ENCODE assay signal across 9 cellular contexts in the genomic region with DNA sequence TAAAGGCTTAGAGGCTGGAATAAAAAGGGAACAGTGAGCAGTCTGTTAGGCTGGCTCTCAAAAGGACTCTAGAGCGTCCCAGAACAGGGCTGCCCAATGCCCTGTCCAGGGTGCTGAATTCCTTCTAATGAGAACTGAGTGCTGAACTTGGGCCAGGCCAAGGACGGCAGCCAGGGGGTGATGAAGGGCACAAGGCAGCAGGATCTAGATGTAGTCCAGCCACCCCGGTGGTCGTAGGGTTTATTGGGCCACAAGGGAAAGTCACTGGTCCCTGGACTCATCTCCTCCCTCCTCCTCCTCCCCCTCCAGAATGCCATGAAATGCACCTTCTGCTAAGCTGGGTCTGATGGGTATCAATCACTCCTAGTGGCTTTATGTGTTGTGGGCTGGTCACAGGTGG. TPM values are rescaled to one million over a fixed set of nuclear protein-coding genes. Genes with fewer than 3 reads are reported as not detected.
DNase-seq lines count a peak whose midpoint lies in the region; ATAC-seq, FAIRE-seq and TF ChIP-seq lines count a peak whose summit lies in the region.
"Had no signal": no experiment of that assay in that cellular context is flagged by ENCODE, and none has a peak within 500 bp of the region (broad histone marks: within the 10 kb centered on the region; RNA-seq: fewer than 3 reads in every experiment).

No MANE protein-coding gene starts in this region.

- H3K27ac ChIP-seq in breast epithelium (no peak overlapping the region), SJSA1 (no peak overlapping the region), GM12878 (ENCODE audit: control insufficient read depth, insufficient read depth) (no peak overlapping the region)

- H3K27me3 ChIP-seq in breast epithelium (no peaks in the 10 kb centered on the region), SJSA1 (replicated peaks) (0 out of 2 replicates have a peak, but pooled peaks cover 3% of the 10 kb centered on the region), GM12878 (replicated peaks in 1 of 2; ENCODE audit: control insufficient read depth in 2 of 2, insufficient read depth in 2 of 2, low read length in 1 of 2) (peaks cover 0 to under 1% of the 10 kb centered on the region in 2 experiments; a peak in 3 of 4 replicates)

- no peaks in the 10 kb centered on the region for H3K9me3 ChIP-seq in breast epithelium
- no peaks in the 10 kb centered on the region for H3K9me3 ChIP-seq in SJSA1 (replicated peaks)
- no peaks in the 10 kb centered on the region for H3K9me3 ChIP-seq in GM12878 (replicated peaks; ENCODE audit: control insufficient read depth, insufficient read depth, low read length)

- intact Hi-C loops in MCF 10A (cut with micrococcal nuclease), result no loop called here
- intact Hi-C loops in breast epithelium (cut with DNase I; ENCODE audit: low total_unique reads), result no loop called here
- intact Hi-C loops in GM12878 (cut with micrococcal nuclease; ENCODE audit: unreplicated experiment), result no loop called here

- no peak overlapping the region for H3K4me3 Mint-ChIP-seq in MCF 10A (ENCODE audit: unreplicated experiment)

- no peak for TF ChIP-seq EP300 in GM12878 (IDR thresholded peaks at IDR 0.05; ENCODE audit: borderline replicate concordance in 1 of 2, control insufficient read depth in 1 of 2, low read depth in 2 of 2, low read length in 2 of 2)

- DNase-seq in MCF 10A (ENCODE audit: unreplicated experiment), result peak; percentile 86
- no peak for DNase-seq in breast epithelium (ENCODE audit: low spot score in 2 of 2)
- DNase-seq in SJSA1 (ENCODE audit: low read depth in 1 of 2, low spot score in 2 of 2), result peak; percentile 44 to 75
- DNase-seq in GM12878 (ENCODE audit: low read depth, low spot score), result no peak
- DNase-seq in iris pigment epithelial cell (ENCODE audit: low read depth), result peak; percentile 72
- DNase-seq in stimulated activated CD4-positive, alpha-beta T cell treated with anti-CD3 and anti-CD28 coated beads, TNF-alpha, amount 100 ng/mL, for 48 hours (ENCODE audit: low read depth in 3 of 3), result peak in 2 of 3 donors; percentile 26 to 45
- no peak for DNase-seq in cortex of kidney (lab: John Stamatoyannopoulos, UW)

- peaks cover 22% of the 10 kb centered on the region for H3K27me3 Mint-ChIP-seq in MCF 10A (ENCODE audit: insufficient read depth, unreplicated experiment)

- H3K4me2 ChIP-seq in GM12878 (ENCODE audit: control insufficient read depth, insufficient read depth), result no peak overlapping the region

- BruUV-seq in MCF 10A (replicated peaks; lab: Mats Ljungman, UMichigan) (no TSS peak), GM12878 (replicated peaks; lab: Mats Ljungman, UMichigan) (no TSS peak)

- no peaks in the 10 kb centered on the region for H3K36me3 ChIP-seq in breast epithelium
- H3K36me3 ChIP-seq in SJSA1, result no peaks in the 10 kb centered on the region
- H3K36me3 ChIP-seq in GM12878 (ENCODE audit: control insufficient read depth in 2 of 2, insufficient read depth in 2 of 2, low read length in 1 of 2), result no peaks in the 10 kb centered on the region

- no peaks in the 10 kb centered on the region for H3K9me3 Mint-ChIP-seq in MCF 10A (ENCODE audit: unreplicated experiment)

- 7% methylated on average over 4 of the region's 4 CpGs for WGBS in GM12878 (ENCODE audit: insufficient coverage, insufficient replicate concordance, low lambda C conversion rate, missing lambda C conversion rate)

- H3K4me3 ChIP-seq in breast epithelium (no peak overlapping the region), SJSA1 (no peak overlapping the region), GM12878 (no peak overlapping the region)

- H3K9ac ChIP-seq in GM12878 (ENCODE audit: control insufficient read depth, insufficient read depth, low read length), result no peak overlapping the region

- no peak overlapping the region for H3K27ac Mint-ChIP-seq in MCF 10A (ENCODE audit: low read depth, unreplicated experiment)

- no peaks in the 10 kb centered on the region for H3K36me3 Mint-ChIP-seq in MCF 10A (ENCODE audit: insufficient read depth, unreplicated experiment)

- RAD21 ChIA-PET in GM12878 (lab: Charles Lee; ENCODE audit: unreplicated experiment), result no interaction called here

- no peaks in the 10 kb centered on the region for H4K20me1 ChIP-seq in GM12878 (ENCODE audit: control insufficient read depth, insufficient read depth)

- TF ChIP-seq CTCF in MCF 10A (IDR thresholded peaks at IDR 0.05; ENCODE audit: unreplicated experiment) (peak; percentile 34), breast epithelium (IDR thresholded peaks at IDR 0.05) (no peak), GM12878 (IDR thresholded peaks at IDR 0.05 in 2 of 3, conservative IDR thresholded peaks at IDR 0.05 in 1 of 3; ENCODE audit: control insufficient read depth in 2 of 3, extremely low read depth in 1 of 3, insufficient read depth in 1 of 3, low read depth in 3 of 3, low read length in 3 of 3) (peak; percentile 20 to 34 (median 23); a peak in 2 of 6 replicates)

- ATAC-seq in GM12878, result peak; percentile 87
- ATAC-seq in GM19467 (IDR thresholded peaks at IDR 0.05; ENCODE audit: unreplicated experiment), result no peak

- SMC1A ChIA-PET in GM12878 (lab: Charles Lee; ENCODE audit: uncharacterized antibody, unreplicated experiment), result no interaction called here

- in situ Hi-C loops in GM12878 (cut with MboI), result no loop called here

- no peak overlapping the region for H2AFZ ChIP-seq in GM12878 (ENCODE audit: control insufficient read depth, low read depth, low read length)

- CTCF ChIA-PET in MCF 10A (lab: Yijun Ruan, JAX) (interaction anchor here (0.6 to 1.3 kb wide), 5 partner anchors 18 to 78 kb away, joined by 3 to 5 read pairs (median 3); no protein-coding TSS in a partner anchor), GM12878 (lab: Yijun Ruan, JAX) (interaction anchor here (0.6 kb wide), 1 partner anchor 242 kb away, joined by 3 read pairs; no protein-coding TSS in a partner anchor)

- no peaks in the 10 kb centered on the region for H3K79me2 ChIP-seq in GM12878 (ENCODE audit: control insufficient read depth, insufficient read depth, low read length)

- no peak for TF ChIP-seq RAD21 in GM12878 (IDR thresholded peaks at IDR 0.05; ENCODE audit: insufficient read depth, low read depth, low read length)

- TF ChIP-seq POLR2A in breast epithelium (IDR thresholded peaks at IDR 0.05) (no peak), GM12878 (IDR thresholded peaks at IDR 0.05; ENCODE audit: low read depth, low read length) (no peak)

- H3K4me1 Mint-ChIP-seq in MCF 10A (ENCODE audit: insufficient read depth, unreplicated experiment), result no peaks in the 10 kb centered on the region

- H3K4me1 ChIP-seq in breast epithelium (no peaks in the 10 kb centered on the region), SJSA1 (replicated peaks) (no peaks in the 10 kb centered on the region), GM12878 (ENCODE audit: control insufficient read depth, insufficient read depth, low read length) (no peaks in the 10 kb centered on the region)

- no peak for FAIRE-seq in GM12878 (lab: Jason Lieb, UNC)
- FAIRE-seq: G401.6 had no signal

- POLR2A ChIA-PET in MCF 10A (lab: Yijun Ruan, JAX), result interaction anchor here (0.7 kb wide), 1 partner anchor 33 kb away, joined by 3 read pairs; no protein-coding TSS in a partner anchor
- POLR2A ChIA-PET in GM12878 (lab: Charles Lee), result no interaction called here

RNA-seq across cellular contexts. Expression of gene NPTXR, which starts 19.2 kb away (rescaled TPM):
- total RNA-seq in MCF 10A (2022), result 0.93 and 0.96 TPM in 2 replicates
- 1 to 10 TPM; 3.7 to 4.6 (median 4.5) TPM for total RNA-seq in breast epithelium
- total RNA-seq in SJSA1 (2014; rRNA removed; shearing (Covaris generic)), result 2.1 and 2.2 TPM in 2 replicates
- not detected in 2 replicates for total RNA-seq in GM12878 (2013; cell fraction: nucleolus; rRNA removed)
- 0.05 and 0.06 TPM in 2 replicates for total RNA-seq in GM12878 (2014; rRNA removed)
- 0.05 and 0.09 TPM in 2 replicates for total RNA-seq in GM12878 (2014; rRNA removed; fragmentation: Illumina TruSeq; extraction: Trizol)
- 0.37 and 0.38 TPM in 2 replicates for total RNA-seq in GM12878 (2021)
- polyA plus RNA-seq in GM12878 (2011; ENCODE audit: low read depth), result 0.14 TPM
- polyA plus RNA-seq in GM12878 (2011; rRNA removed), result not detected in 2 replicates
- polyA plus RNA-seq in GM12878 (2011; cell fraction: cytosol; rRNA removed), result not detected in 2 replicates
- polyA plus RNA-seq in GM12878 (2011; cell fraction: nucleus; rRNA removed), result not detected in 2 replicates
- 0.26 and 0.29 TPM in 2 replicates for polyA plus RNA-seq in GM12878 (2012)
- polyA plus RNA-seq in GM12878 (2014; fragmentation: Illumina TruSeq; extraction: Trizol), result 0.03 and 0.13 TPM in 2 replicates
- under 1 TPM in 1 of 2 experiments, not detected in 1; 0.02 TPM for polyA plus RNA-seq in GM12878 (2014; fragmentation: Nextera tagmentation; extraction: Ambion mirVana)
- 0.16 and 0.22 TPM in 2 replicates for polyA plus RNA-seq in GM12878 (2014; rRNA removed)
- polyA plus RNA-seq in GM12878 (2016; fragmentation: Nextera tagmentation; extraction: Ambion mirVana), result under 1 TPM; 0.04 TPM
- polyA minus RNA-seq in GM12878 (2011; rRNA and poly(A)+ RNA removed), result not detected in 2 replicates
- polyA minus RNA-seq in GM12878 (2011; cell fraction: cytosol; rRNA and poly(A)+ RNA removed), result not detected in 2 replicates
- not detected in 2 replicates for polyA minus RNA-seq in GM12878 (2011; cell fraction: nucleus; rRNA and poly(A)+ RNA removed)

RNA-seq across cellular contexts. Expression of gene DNAL4, which starts 30.6 kb away (rescaled TPM):
- total RNA-seq in MCF 10A (2022), result 18.3 and 30.3 TPM in 2 replicates
- 10 to 100 TPM; 17.8 to 31.2 (median 21.3) TPM for total RNA-seq in breast epithelium
- 19.9 and 33.9 TPM in 2 replicates for total RNA-seq in SJSA1 (2014; rRNA removed; shearing (Covaris generic))
- total RNA-seq in GM12878 (2013; cell fraction: nucleolus; rRNA removed), result 2.8 and 4.9 TPM in 2 replicates
- 6.6 and 7.0 TPM in 2 replicates for total RNA-seq in GM12878 (2014; rRNA removed)
- total RNA-seq in GM12878 (2014; rRNA removed; fragmentation: Illumina TruSeq; extraction: Trizol), result 4.7 and 5.3 TPM in 2 replicates
- 5.1 and 6.3 TPM in 2 replicates for total RNA-seq in GM12878 (2021)
- 2.8 TPM for polyA plus RNA-seq in GM12878 (2011; ENCODE audit: low read depth)
- 3.9 and 4.5 TPM in 2 replicates for polyA plus RNA-seq in GM12878 (2011; rRNA removed)
- 7.1 and 8.4 TPM in 2 replicates for polyA plus RNA-seq in GM12878 (2011; cell fraction: cytosol; rRNA removed)
- 3.3 and 5.9 TPM in 2 replicates for polyA plus RNA-seq in GM12878 (2011; cell fraction: nucleus; rRNA removed)
- polyA plus RNA-seq in GM12878 (2012), result 6.4 and 7.2 TPM in 2 replicates
- 3.5 and 8.0 TPM in 2 replicates for polyA plus RNA-seq in GM12878 (2014; fragmentation: Illumina TruSeq; extraction: Trizol)
- under 1 TPM in 1 of 2 experiments, not detected in 1; 0.35 TPM for polyA plus RNA-seq in GM12878 (2014; fragmentation: Nextera tagmentation; extraction: Ambion mirVana)
- 8.5 and 8.9 TPM in 2 replicates for polyA plus RNA-seq in GM12878 (2014; rRNA removed)
- 1 to 10 TPM; 6.3 to 7.8 TPM for polyA plus RNA-seq in GM12878 (2016; fragmentation: Nextera tagmentation; extraction: Ambion mirVana)
- 3.1 and 4.8 TPM in 2 replicates for polyA minus RNA-seq in GM12878 (2011; rRNA and poly(A)+ RNA removed)
- polyA minus RNA-seq in GM12878 (2011; cell fraction: cytosol; rRNA and poly(A)+ RNA removed), result 1.6 and 1.8 TPM in 2 replicates
- polyA minus RNA-seq in GM12878 (2011; cell fraction: nucleus; rRNA and poly(A)+ RNA removed), result 0.97 and 1.7 TPM in 2 replicates

RNA-seq across cellular contexts. Expression of gene CBX6, which starts 47.4 kb away (rescaled TPM):
- total RNA-seq in MCF 10A (2022) (22.9 and 42.1 TPM in 2 replicates), breast epithelium (10 to 100 TPM; 20.2 to 34.7 (median 25.9) TPM), GM12878 (2014; rRNA removed) (59.1 and 67.1 TPM in 2 replicates), GM12878 (2014; rRNA removed; fragmentation: Illumina TruSeq; extraction: Trizol) (33.1 and 35.7 TPM in 2 replicates), GM12878 (2021) (135 and 142 TPM in 2 replicates)
- 22.6 and 28.5 TPM in 2 replicates for total RNA-seq in SJSA1 (2014; rRNA removed; shearing (Covaris generic))
- 89.8 and 98.2 TPM in 2 replicates for total RNA-seq in GM12878 (2013; cell fraction: nucleolus; rRNA removed)
- polyA plus RNA-seq in GM12878 (2011; ENCODE audit: low read depth), result 12.6 TPM
- polyA plus RNA-seq in GM12878 (2011; rRNA removed) (6.0 and 10.2 TPM in 2 replicates), GM12878 (2014; fragmentation: Illumina TruSeq; extraction: Trizol) (15.1 and 27.2 TPM in 2 replicates), GM12878 (2014; fragmentation: Nextera tagmentation; extraction: Ambion mirVana) (1 to 10 TPM; 3.6 to 4.5 TPM), GM12878 (2014; rRNA removed) (39.0 and 43.9 TPM in 2 replicates), GM12878 (2016; fragmentation: Nextera tagmentation; extraction: Ambion mirVana) (10 to 100 TPM; 72.6 to 74.6 TPM)
- polyA plus RNA-seq in GM12878 (2011; cell fraction: cytosol; rRNA removed), result 14.4 and 14.8 TPM in 2 replicates
- 60.2 and 66.7 TPM in 2 replicates for polyA plus RNA-seq in GM12878 (2011; cell fraction: nucleus; rRNA removed)
- polyA plus RNA-seq in GM12878 (2012), result 25.3 and 32.1 TPM in 2 replicates
- polyA minus RNA-seq in GM12878 (2011; rRNA and poly(A)+ RNA removed), result 25.9 and 48.3 TPM in 2 replicates
- 36.9 and 39.7 TPM in 2 replicates for polyA minus RNA-seq in GM12878 (2011; cell fraction: cytosol; rRNA and poly(A)+ RNA removed)
- 60.8 and 96.1 TPM in 2 replicates for polyA minus RNA-seq in GM12878 (2011; cell fraction: nucleus; rRNA and poly(A)+ RNA removed)

Comparison
In these comparisons a context has a peak if more than half of its experiments do, and no peak if none do; other contexts are left out.
1. DNase-seq: peak in MCF 10A (single experiment), SJSA1 (2 of 2), iris pigment epithelial cell (single experiment) and stimulated activated CD4-positive, alpha-beta T cell treated with anti-CD3 and anti-CD28 coated beads, TNF-alpha, amount 100 ng/mL, for 48 hours (2 of 3); none in breast epithelium (0 of 2), GM12878 (single experiment) and cortex of kidney (single experiment).
2. CTCF ChIP-seq: peak in MCF 10A (single experiment) and GM12878 (3 of 3); none in breast epithelium (0 of 3).